23 cellular contexts compared by ENCODE assay signal in the genomic region with DNA sequence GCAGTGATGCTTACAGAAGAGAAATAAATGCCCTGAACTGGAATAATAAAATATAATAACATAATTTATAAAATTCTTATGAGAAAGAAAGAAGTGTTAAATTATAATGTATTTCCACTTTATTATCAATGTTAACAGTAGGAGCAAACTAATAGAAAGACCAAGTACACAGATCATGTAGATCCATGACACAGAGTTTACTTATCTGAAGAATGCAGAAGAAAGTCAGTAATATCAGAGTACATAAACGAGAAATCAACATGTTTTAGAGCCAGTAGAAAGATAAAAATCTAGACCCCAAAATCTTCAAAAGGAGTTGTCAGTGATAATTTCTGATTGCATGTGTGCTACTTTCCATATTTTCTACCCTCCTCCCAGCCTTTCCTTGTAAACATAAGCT.
A peak's percentile ranks its signal among the peaks of the same experiment; 100 is the strongest.
DNase-seq lines count a peak whose midpoint lies in the region; ATAC-seq and TF ChIP-seq lines count a peak whose summit lies in the region.
"Had no signal": no experiment of that assay in that cellular context is flagged by ENCODE, and none has a peak within 500 bp of the region (broad histone marks: within the 10 kb centered on the region; RNA-seq: fewer than 3 reads in every experiment).

No MANE protein-coding gene starts in this region.

- in situ Hi-C loops in IMR-90 (cut with MboI; ENCODE audit: low sequenced_read_pairs), result no loop called here

- no peak for DNase-seq in IMR-90
- DNase-seq in amniotic epithelial cell (ENCODE audit: low read depth), result peak; percentile 20
- DNase-seq in iris pigment epithelial cell (ENCODE audit: low read depth), result peak; percentile 54
- no peak for DNase-seq in T-cell
- no peak for DNase-seq in stimulated activated CD4-positive, alpha-beta T cell treated with anti-CD3 and anti-CD28 coated beads, Interleukin-4, amount 100 ng/mL, for 24 hours
- DNase-seq in aorta, result no peak
- DNase-seq: 8988T; ACHN; BE2C; C1 segment of cervical spinal cord; CD4-positive, alpha-beta memory T cell; CD4-positive, CD25-positive, alpha-beta regulatory T cell; CD8-positive, alpha-beta memory T cell; COR-L47; DMS 273 treated with DMSO at 0.1 percent for 48 hours; DMS153; DMS79; DND-41; EL; GDM1 had no signal

- no peak overlapping the region for H3K14ac ChIP-seq in IMR-90 (replicated peaks; ENCODE audit: low read depth, low read length)

- no peak for TF ChIP-seq CTCF in IMR-90 (conservative IDR thresholded peaks at IDR 0.05; ENCODE audit: low read depth, low read length)

- no TSS peak for BruUV-seq in IMR-90 (replicated peaks; lab: Mats Ljungman, UMichigan)

- no peak for TF ChIP-seq POLR2A in IMR-90 (IDR thresholded peaks at IDR 0.05; ENCODE audit: low read depth, low read length)

- peak; percentile 53; the same call in 1 of the 2 replicates for ATAC-seq in IMR-90 (ENCODE audit: low read depth)
- ATAC-seq in T-cell (replicated peaks in 1 of 4), result no peak
- ATAC-seq in aorta (ENCODE audit: low FRiP score), result no peak
- ATAC-seq: GM12878 had no signal

- no peak overlapping the region for H3K18ac ChIP-seq in IMR-90 (ENCODE audit: low read depth, low read length)

- H3K27ac ChIP-seq in IMR-90 (ENCODE audit: insufficient read depth, low read length) (no peak overlapping the region), aorta (ENCODE audit: low read depth in 1 of 2, low read length in 2 of 2) (no peak overlapping the region)
- H3K27ac ChIP-seq: BLaER1 had no signal

- H2BK20ac ChIP-seq in IMR-90 (ENCODE audit: low read depth, low read length), result no peak overlapping the region

- H4K8ac ChIP-seq in IMR-90 (ENCODE audit: low read depth in 2 of 2, low read length in 2 of 2), result no peak overlapping the region

- no peak for TF ChIP-seq RAD21 in IMR-90 (IDR thresholded peaks at IDR 0.05; ENCODE audit: low read length)

- no peak overlapping the region for H3K56ac ChIP-seq in IMR-90 (ENCODE audit: extremely low read depth, insufficient read depth, low read length)

- no peaks in the 10 kb centered on the region for H3K79me1 ChIP-seq in IMR-90 (ENCODE audit: low read depth in 1 of 2, low read length in 2 of 2)

- WGBS in IMR-90 (ENCODE audit: extremely low coverage in 2 of 2, insufficient read length in 1 of 2), 2 experiments, result no CpG with 5 or more reads among the region's 1 CpG
- WGBS in aorta, 2 donors, result 36 to 47% methylated on average over 1 of the region's 1 CpG

- no peak overlapping the region for H2AK5ac ChIP-seq in IMR-90 (ENCODE audit: low read depth, low read length)

- intact Hi-C loops in IMR-90 (cut with micrococcal nuclease) (no loop called here), aorta (cut with DNase I) (no loop called here)

- H3K27me3 ChIP-seq in IMR-90 (ENCODE audit: control insufficient read depth, insufficient read depth, low read length) (no peaks in the 10 kb centered on the region), aorta (ENCODE audit: control insufficient read depth in 1 of 2, insufficient read depth in 2 of 2, low read length in 1 of 2) (no peaks in the 10 kb centered on the region)
- H3K27me3 ChIP-seq: BE2C, BLaER1 had no signal

- H3K36me3 Mint-ChIP-seq in T-cell, result no peaks in the 10 kb centered on the region
- H3K36me3 Mint-ChIP-seq: CD14-positive monocyte; CD4-positive, alpha-beta memory T cell; CD4-positive, CD25-positive, alpha-beta regulatory T cell had no signal

- H2AK9ac ChIP-seq in IMR-90 (replicated peaks; ENCODE audit: low read depth, low read length, poor library complexity), result no peak overlapping the region

- no peaks in the 10 kb centered on the region for H4K20me1 ChIP-seq in IMR-90 (ENCODE audit: insufficient read depth, low read length)
- H4K20me1 ChIP-seq: BLaER1 had no signal

- H3K9me3 ChIP-seq in IMR-90 (ENCODE audit: control insufficient read depth, insufficient read depth, low read length), result no peaks in the 10 kb centered on the region
- H3K9me3 ChIP-seq in aorta (ENCODE audit: control insufficient read depth, low read length), result no peaks in the 10 kb centered on the region
- H3K9me3 ChIP-seq: BE2C, BLaER1 had no signal

- dilution Hi-C loops in IMR-90 (cut with HindIII; ENCODE audit: low sequenced_read_pairs, unreplicated experiment), result no loop called here

- H4K5ac ChIP-seq in IMR-90 (ENCODE audit: low read depth, low read length), result no peak overlapping the region

- no peaks in the 10 kb centered on the region for H3K9me1 ChIP-seq in IMR-90 (ENCODE audit: insufficient read depth, low read length)

- no peak overlapping the region for H3K4me3 Mint-ChIP-seq in T-cell
- H3K4me3 Mint-ChIP-seq: CD14-positive monocyte; CD4-positive, alpha-beta memory T cell; CD4-positive, CD25-positive, alpha-beta regulatory T cell; CD8-positive, alpha-beta memory T cell had no signal

- H3K4me1 ChIP-seq in IMR-90 (ENCODE audit: control insufficient read depth, insufficient read depth, low read length) (no peaks in the 10 kb centered on the region), aorta (ENCODE audit: control insufficient read depth in 1 of 2, insufficient read depth in 2 of 2, low read length in 2 of 2) (no peaks in the 10 kb centered on the region)
- H3K4me1 ChIP-seq: BLaER1 had no signal

- H3K9ac ChIP-seq in IMR-90 (ENCODE audit: low read depth, low read length), result no peak overlapping the region
- H3K9ac ChIP-seq: BLaER1 had no signal

- H3K4me1 Mint-ChIP-seq in T-cell, result no peaks in the 10 kb centered on the region
- H3K4me1 Mint-ChIP-seq: CD14-positive monocyte; CD4-positive, alpha-beta memory T cell; CD4-positive, CD25-positive, alpha-beta regulatory T cell; CD8-positive, alpha-beta memory T cell had no signal

- no peak overlapping the region for H2BK5ac ChIP-seq in IMR-90 (ENCODE audit: low read depth, low read length, poor library complexity, severe bottlenecking)

- no peak overlapping the region for H3K27ac Mint-ChIP-seq in T-cell
- H3K27ac Mint-ChIP-seq: CD14-positive monocyte; CD4-positive, alpha-beta memory T cell; CD4-positive, CD25-positive, alpha-beta regulatory T cell; CD8-positive, alpha-beta memory T cell had no signal

- H3K9me3 Mint-ChIP-seq in T-cell, result no peaks in the 10 kb centered on the region
- H3K9me3 Mint-ChIP-seq: CD4-positive, alpha-beta memory T cell had no signal

- H3K27me3 Mint-ChIP-seq in T-cell, result no peaks in the 10 kb centered on the region
- H3K27me3 Mint-ChIP-seq: CD4-positive, alpha-beta memory T cell; CD4-positive, CD25-positive, alpha-beta regulatory T cell; CD8-positive, alpha-beta memory T cell had no signal

- POLR2A ChIA-PET in IMR-90 (lab: Charles Lee; ENCODE audit: unreplicated experiment), result no interaction called here
- POLR2A ChIA-PET in T-cell (lab: Charles Lee), result no interaction called here

- no peak overlapping the region for H2BK120ac ChIP-seq in IMR-90 (ENCODE audit: low read depth, low read length)

- CTCF ChIA-PET in IMR-90 (lab: Yijun Ruan, JAX), result no interaction called here
- CTCF ChIA-PET in T-cell (lab: Charles Lee), result no interaction called here

- no peak overlapping the region for H3K4ac ChIP-seq in IMR-90 (ENCODE audit: low read depth, low read length)

- H3K4me2 ChIP-seq in IMR-90 (ENCODE audit: low read depth, low read length), result no peak overlapping the region
- H3K4me2 ChIP-seq: BLaER1 had no signal

- H2AFZ ChIP-seq in IMR-90 (replicated peaks; ENCODE audit: low read length, poor library complexity), result no peak overlapping the region

- H4K91ac ChIP-seq in IMR-90 (ENCODE audit: insufficient read depth, low read depth, low read length), result no peak overlapping the region

- H3K36me3 ChIP-seq in IMR-90 (ENCODE audit: control insufficient read depth, insufficient read depth, low read length) (no peaks in the 10 kb centered on the region), aorta (ENCODE audit: control insufficient read depth in 1 of 2, insufficient read depth in 2 of 2, low read length in 1 of 2) (no peaks in the 10 kb centered on the region)
- H3K36me3 ChIP-seq: BE2C, BLaER1 had no signal

- no peak overlapping the region for H2BK15ac ChIP-seq in IMR-90 (ENCODE audit: low read depth, low read length)

- H3K23ac ChIP-seq in IMR-90 (ENCODE audit: low read depth, low read length), result no peak overlapping the region

- H3K4me3 ChIP-seq in IMR-90 (ENCODE audit: insufficient read depth, low read depth, low read length) (no peak overlapping the region), aorta (ENCODE audit: low read length in 2 of 2) (no peak overlapping the region)
- H3K4me3 ChIP-seq: BLaER1, GM12878 had no signal

TF ChIP-seq in IMR-90, 13 proteins besides CTCF, POLR2A, EP300 and RAD21:
- TF ChIP-seq MAZ (IDR thresholded peaks at IDR 0.05; ENCODE audit: borderline replicate concordance, low read depth, low read length) (no peak), RCOR1 (IDR thresholded peaks at IDR 0.05; ENCODE audit: insufficient replicate concordance, low read length) (no peak), CEBPB (IDR thresholded peaks at IDR 0.05; ENCODE audit: low read depth, low read length) (no peak), RFX5 (IDR thresholded peaks at IDR 0.05; ENCODE audit: low read depth, low read length) (no peak), SMC3 (IDR thresholded peaks at IDR 0.05; ENCODE audit: low read depth, low read length) (no peak), ELK1 (IDR thresholded peaks at IDR 0.05; ENCODE audit: borderline replicate concordance, low read depth, low read length) (no peak), FOS (IDR thresholded peaks at IDR 0.05; ENCODE audit: low read depth, low read length) (no peak), CHD1 (IDR thresholded peaks at IDR 0.05; ENCODE audit: low read depth, low read length) (no peak), MXI1 (IDR thresholded peaks at IDR 0.05; ENCODE audit: borderline replicate concordance, low read depth, low read length) (no peak), MAFK (IDR thresholded peaks at IDR 0.05; ENCODE audit: low read depth, low read length) (no peak), USF2 (IDR thresholded peaks at IDR 0.05; ENCODE audit: low read depth, low read length) (no peak)

Comparison
In these comparisons a context has a peak if more than half of its experiments do, and no peak if none do; other contexts are left out.
1. DNase-seq: peak in amniotic epithelial cell (single experiment) and iris pigment epithelial cell (single experiment); none in IMR-90 (single experiment), T-cell (0 of 34), stimulated activated CD4-positive, alpha-beta T cell treated with anti-CD3 and anti-CD28 coated beads, Interleukin-4, amount 100 ng/mL, for 24 hours (single experiment) and aorta (0 of 2).